1 cellular context compared by ENCODE assay signal in the genomic region with DNA sequence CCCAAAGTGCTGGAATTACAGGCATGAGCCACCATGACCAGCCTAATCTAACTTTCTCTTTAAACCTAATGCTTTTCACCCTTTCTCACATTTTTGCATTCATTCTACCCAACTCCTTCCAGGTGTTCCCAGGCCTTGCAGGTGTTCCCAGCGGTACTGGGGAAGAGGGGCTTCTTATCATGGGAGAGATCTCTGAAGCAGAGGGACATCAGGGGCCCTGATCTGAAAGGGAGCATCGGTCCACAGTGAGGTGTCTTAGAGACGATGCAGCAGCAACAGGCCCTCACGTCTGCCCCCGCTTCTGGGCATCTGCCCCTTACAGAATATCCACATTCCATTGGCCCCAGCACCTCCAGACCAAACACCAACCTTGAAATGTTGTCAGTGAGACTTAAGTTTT.
TF ChIP-seq lines count a peak whose summit lies in the region.

No MANE protein-coding gene starts in this region.

TF ChIP-seq in GM23338, 12 proteins besides CTCF, POLR2A, EP300 and RAD21 (continued from another document):
- TF ChIP-seq, protein P1, sequence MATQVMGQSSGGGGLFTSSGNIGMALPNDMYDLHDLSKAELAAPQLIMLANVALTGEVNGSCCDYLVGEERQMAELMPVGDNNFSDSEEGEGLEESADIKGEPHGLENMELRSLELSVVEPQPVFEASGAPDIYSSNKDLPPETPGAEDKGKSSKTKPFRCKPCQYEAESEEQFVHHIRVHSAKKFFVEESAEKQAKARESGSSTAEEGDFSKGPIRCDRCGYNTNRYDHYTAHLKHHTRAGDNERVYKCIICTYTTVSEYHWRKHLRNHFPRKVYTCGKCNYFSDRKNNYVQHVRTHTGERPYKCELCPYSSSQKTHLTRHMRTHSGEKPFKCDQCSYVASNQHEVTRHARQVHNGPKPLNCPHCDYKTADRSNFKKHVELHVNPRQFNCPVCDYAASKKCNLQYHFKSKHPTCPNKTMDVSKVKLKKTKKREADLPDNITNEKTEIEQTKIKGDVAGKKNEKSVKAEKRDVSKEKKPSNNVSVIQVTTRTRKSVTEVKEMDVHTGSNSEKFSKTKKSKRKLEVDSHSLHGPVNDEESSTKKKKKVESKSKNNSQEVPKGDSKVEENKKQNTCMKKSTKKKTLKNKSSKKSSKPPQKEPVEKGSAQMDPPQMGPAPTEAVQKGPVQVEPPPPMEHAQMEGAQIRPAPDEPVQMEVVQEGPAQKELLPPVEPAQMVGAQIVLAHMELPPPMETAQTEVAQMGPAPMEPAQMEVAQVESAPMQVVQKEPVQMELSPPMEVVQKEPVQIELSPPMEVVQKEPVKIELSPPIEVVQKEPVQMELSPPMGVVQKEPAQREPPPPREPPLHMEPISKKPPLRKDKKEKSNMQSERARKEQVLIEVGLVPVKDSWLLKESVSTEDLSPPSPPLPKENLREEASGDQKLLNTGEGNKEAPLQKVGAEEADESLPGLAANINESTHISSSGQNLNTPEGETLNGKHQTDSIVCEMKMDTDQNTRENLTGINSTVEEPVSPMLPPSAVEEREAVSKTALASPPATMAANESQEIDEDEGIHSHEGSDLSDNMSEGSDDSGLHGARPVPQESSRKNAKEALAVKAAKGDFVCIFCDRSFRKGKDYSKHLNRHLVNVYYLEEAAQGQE (IDR thresholded peaks at IDR 0.05; ENCODE audit: unreplicated experiment): no peak
- TF ChIP-seq ZNF462 (CRISPR knock-in tag; IDR thresholded peaks at IDR 0.05) (no peak), ETS1 (IDR thresholded peaks at IDR 0.05) (no peak), STAT1 (IDR thresholded peaks at IDR 0.05; ENCODE audit: unreplicated experiment) (no peak), POLR2AphosphoS5 (IDR thresholded peaks at IDR 0.05; ENCODE audit: low read depth) (no peak), ZNF114 (CRISPR knock-in tag; IDR thresholded peaks at IDR 0.05) (no peak), NANOG (IDR thresholded peaks at IDR 0.05; ENCODE audit: borderline replicate concordance) (no peak), EZH2phosphoT487 (IDR thresholded peaks at IDR 0.05; ENCODE audit: unreplicated experiment) (no peak), EZH2 (IDR thresholded peaks at IDR 0.05; ENCODE audit: low read depth, unreplicated experiment) (no peak), JUNB (IDR thresholded peaks at IDR 0.05; ENCODE audit: unreplicated experiment) (no peak)
TF ChIP-seq in GM23338: peak in this region for 0.
